ENCODE assay signal across 9 cellular contexts in genomic region chr13:99310382-99311031, GRCh38.
DNase-seq lines count a peak whose midpoint lies in the region; ATAC-seq and TF ChIP-seq lines count a peak whose summit lies in the region.
"Had no signal": no experiment of that assay in that cellular context is flagged by ENCODE, and none has a peak within 500 bp of the region (broad histone marks: within the 10 kb centered on the region; RNA-seq: fewer than 3 reads in every experiment).

No MANE protein-coding gene starts in this region.

- H3K27me3 ChIP-seq in brain microvascular endothelial cell (replicated peaks), result no peaks in the 10 kb centered on the region
- H3K27me3 ChIP-seq in tibial artery, result no peaks in the 10 kb centered on the region

- intact Hi-C loops in tibial artery (cut with DNase I; ENCODE audit: low total_unique reads), result no loop called here

- H3K9me3 ChIP-seq in tibial artery, result no peaks in the 10 kb centered on the region

- no peak for DNase-seq in activated T-cell treated with anti-CD3 and anti-CD28 coated beads, Interleukin-2, amount 50 U/mL, for 24 hours
- no peak for DNase-seq in activated T-cell treated with anti-CD3 and anti-CD28 coated beads, Interleukin-2, amount 50 U/mL, for 1 hour
- DNase-seq in brain microvascular endothelial cell (peak; percentile 52), tibial artery (no peak), nucleus accumbens (lab: John Stamatoyannopoulos, UW) (no peak), NCI-H2029 (lab: John Stamatoyannopoulos, UW) (no peak)
- DNase-seq: T-helper 1 cell had no signal

- TF ChIP-seq CTCF in brain microvascular endothelial cell (IDR thresholded peaks at IDR 0.05; ENCODE audit: low read depth, low read length, missing control alignments), result no peak
- no peak for TF ChIP-seq CTCF in tibial artery (IDR thresholded peaks at IDR 0.05)

- H3K36me3 Mint-ChIP-seq in activated T-cell treated with anti-CD3 and anti-CD28 coated beads, Interleukin-2, amount 50 U/mL, for 24 hours (ENCODE audit: low read depth), result peaks cover 67% of the 10 kb centered on the region

- H3K4me1 Mint-ChIP-seq in activated T-cell treated with anti-CD3 and anti-CD28 coated beads, Interleukin-2, amount 50 U/mL, for 24 hours (ENCODE audit: low read depth), result peaks cover 87% of the 10 kb centered on the region

- H3K4me3 Mint-ChIP-seq in activated T-cell treated with anti-CD3 and anti-CD28 coated beads, Interleukin-2, amount 50 U/mL, for 24 hours, result peak overlapping the region; percentile 41

- H3K27me3 Mint-ChIP-seq in activated T-cell treated with anti-CD3 and anti-CD28 coated beads, Interleukin-2, amount 50 U/mL, for 24 hours, result no peaks in the 10 kb centered on the region

- peaks cover 0 to 53% (median 14%) of the 10 kb centered on the region in 4 donors for H3K4me1 ChIP-seq in tibial artery

- no peak overlapping the region for H3K4me3 ChIP-seq in brain microvascular endothelial cell (ENCODE audit: low read depth, low read length)
- no peak overlapping the region for H3K4me3 ChIP-seq in tibial artery

- H3K36me3 ChIP-seq in brain microvascular endothelial cell (replicated peaks) (no peaks in the 10 kb centered on the region), tibial artery (no peaks in the 10 kb centered on the region)

- ATAC-seq in HG03354 (IDR thresholded peaks at IDR 0.05; ENCODE audit: poor library complexity, severe bottlenecking, unreplicated experiment) (peak; percentile 41), HG03521 (IDR thresholded peaks at IDR 0.05; ENCODE audit: unreplicated experiment) (no peak)

- peak overlapping the region; percentile 95 for H3K27ac ChIP-seq in brain microvascular endothelial cell
- H3K27ac ChIP-seq in tibial artery, result peak overlapping the region; percentile 31 to 76

- H3K27ac Mint-ChIP-seq in activated T-cell treated with anti-CD3 and anti-CD28 coated beads, Interleukin-2, amount 50 U/mL, for 24 hours, result peak overlapping the region; percentile 99

- no peaks in the 10 kb centered on the region for H3K9me3 Mint-ChIP-seq in activated T-cell treated with anti-CD3 and anti-CD28 coated beads, Interleukin-2, amount 50 U/mL, for 24 hours

- in situ Hi-C loops in brain microvascular endothelial cell (cut with HindIII; ENCODE audit: low pct_ligation_motif_present, low sequenced_read_pairs), result no loop called here
